8 cellular contexts compared by ENCODE assay signal in genomic region chr3:52240059-52240885, GRCh38. TPM values are rescaled to one million over a fixed set of nuclear protein-coding genes. Genes with fewer than 3 reads are reported as not detected.
DNase-seq lines count a peak whose midpoint lies in the region; ATAC-seq and TF ChIP-seq lines count a peak whose summit lies in the region.

No MANE protein-coding gene starts in this region.

- no peak overlapping the region for H3K27ac ChIP-seq in SJCRH30
- H3K27ac ChIP-seq in skin epidermis: peak overlapping the region in 19 of 21 experiments; percentile 17 to 99 (median 89)

- in situ Hi-C loops in astrocyte of the cerebellum (cut with HindIII; ENCODE audit: low sequenced_read_pairs): no loop called here

- TF ChIP-seq CTCF in astrocyte of the cerebellum (IDR thresholded peaks at IDR 0.05; ENCODE audit: low read depth, low read length, missing control alignments): no peak

- H3K9ac ChIP-seq in iPS-15b (ENCODE audit: low read depth, low read length): no peak overlapping the region

- H3K4me3 ChIP-seq in SJCRH30 (no peak overlapping the region), astrocyte of the cerebellum (ENCODE audit: low read depth, low read length) (peak overlapping the region; percentile 78), iPS-15b (ENCODE audit: low read depth, low read length) (peak overlapping the region; percentile 100), skin epidermis (peak overlapping the region in 5 of 7 experiments; percentile 64 to 85 (median 75))

- H3K9me3 ChIP-seq in SJCRH30 (replicated peaks): no peaks in the 10 kb centered on the region
- no peaks in the 10 kb centered on the region for H3K9me3 ChIP-seq in iPS-15b (ENCODE audit: control insufficient read depth, insufficient read depth, low read length)

- peak; percentile 83 for DNase-seq in CMK (ENCODE audit: low read depth)
- peak; percentile 57 for DNase-seq in HS-27A (ENCODE audit: low read depth)
- DNase-seq in SJCRH30: peak; percentile 63 to 68
- DNase-seq in astrocyte of the cerebellum (ENCODE audit: low read depth): peak; percentile 76

- H3K4me1 ChIP-seq in SJCRH30 (peaks cover 12% of the 10 kb centered on the region; the same call in 1 of the 2 replicates), iPS-15b (ENCODE audit: control insufficient read depth, insufficient read depth, low read length) (peaks cover 23% of the 10 kb centered on the region)

- H3K27me3 ChIP-seq in SJCRH30 (no peaks in the 10 kb centered on the region), iPS-15b (ENCODE audit: control insufficient read depth, insufficient read depth, low read length) (peaks cover 17% of the 10 kb centered on the region)

- ATAC-seq in GM19328 (IDR thresholded peaks at IDR 0.05; ENCODE audit: unreplicated experiment) (no peak), HG03135 (IDR thresholded peaks at IDR 0.05; ENCODE audit: unreplicated experiment) (no peak)

- H3K36me3 ChIP-seq in SJCRH30 (no peaks in the 10 kb centered on the region), iPS-15b (ENCODE audit: control insufficient read depth, insufficient read depth, low read length) (no peaks in the 10 kb centered on the region)

RNA-seq across cellular contexts. Expression of gene TWF2, which starts 1.3 kb away (rescaled TPM):
- total RNA-seq in SJCRH30 (2014; rRNA removed; shearing (Covaris generic)): 32.3 and 32.7 TPM in 2 replicates

RNA-seq across cellular contexts. Expression of gene PPM1M, which starts 5.3 kb away (rescaled TPM):
- total RNA-seq in SJCRH30 (2014; rRNA removed; shearing (Covaris generic)): 6.1 and 7.6 TPM in 2 replicates

RNA-seq across cellular contexts. Expression of gene TLR9, which starts 14.8 kb away (rescaled TPM):
- not detected in 2 replicates for total RNA-seq in SJCRH30 (2014; rRNA removed; shearing (Covaris generic))

RNA-seq across cellular contexts. Expression of gene WDR82, which starts 38.2 kb away (rescaled TPM):
- total RNA-seq in SJCRH30 (2014; rRNA removed; shearing (Covaris generic)): 93.9 and 97.1 TPM in 2 replicates

RNA-seq across cellular contexts. Expression of gene ALAS1, which starts 42.3 kb away (rescaled TPM):
- 46.8 and 50.3 TPM in 2 replicates for total RNA-seq in SJCRH30 (2014; rRNA removed; shearing (Covaris generic))
